In the genomic region with DNA sequence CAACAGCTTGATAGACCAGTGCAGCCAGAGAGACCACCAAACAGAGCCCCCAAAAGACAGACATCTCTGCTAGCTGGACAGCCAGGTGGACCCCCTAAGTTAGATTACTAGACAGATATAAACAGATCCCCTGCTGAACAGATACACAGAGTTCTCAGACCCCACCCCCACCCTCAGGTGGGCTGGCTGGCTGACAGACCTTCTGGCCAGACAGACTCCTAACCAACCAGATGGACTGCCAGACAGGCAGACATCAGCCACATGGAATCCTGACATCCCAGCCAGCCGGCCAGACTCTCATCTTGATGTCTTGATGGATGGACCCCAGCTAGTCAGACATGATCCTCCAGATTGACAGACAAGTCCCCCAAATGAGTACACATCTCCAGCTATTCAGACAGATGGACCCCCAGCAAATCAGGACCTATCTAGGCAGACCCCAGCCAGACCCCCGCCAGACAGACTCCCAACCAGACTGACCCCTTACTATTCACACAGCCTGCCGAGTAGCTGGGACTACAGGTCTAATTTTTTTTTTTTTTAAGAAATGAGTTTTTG, we compare ENCODE assay signal across 10 cellular contexts. TPM values are rescaled to one million over a fixed set of nuclear protein-coding genes. Genes with fewer than 3 reads are reported as not detected.
DNase-seq lines count a peak whose midpoint lies in the region; ATAC-seq and TF ChIP-seq lines count a peak whose summit lies in the region.
"Had no signal": no experiment of that assay in that cellular context is flagged by ENCODE, and none has a peak within 500 bp of the region (broad histone marks: within the 10 kb centered on the region; RNA-seq: fewer than 3 reads in every experiment).

No MANE protein-coding gene starts in this region.

- H3K36me3 Mint-ChIP-seq in activated T-cell treated with anti-CD3 and anti-CD28 coated beads, Interleukin-2, amount 50 U/mL, for 4 hours (ENCODE audit: insufficient read depth) = peaks cover 22% of the 10 kb centered on the region
- peaks cover 39 to 58% of the 10 kb centered on the region in 2 donors for H3K36me3 Mint-ChIP-seq in stimulated activated naive B cell treated with anti-CD40 and anti-IgM and Interleukin-4, amounts not matched to agents 10 μg/mL and 1 μg/mL and 100 μg/mL, for 72 hours

- H3K4me3 Mint-ChIP-seq in activated T-cell treated with anti-CD3 and anti-CD28 coated beads, Interleukin-2, amount 50 U/mL, for 4 hours = peak overlapping the region; percentile 91
- peak overlapping the region; percentile 89 to 95 for H3K4me3 Mint-ChIP-seq in stimulated activated naive B cell treated with anti-CD40 and anti-IgM and Interleukin-4, amounts not matched to agents 10 μg/mL and 1 μg/mL and 100 μg/mL, for 72 hours

- H3K4me3 ChIP-seq in WI38 (ENCODE audit: low read depth, low read length) = peak overlapping the region; percentile 95; the same call in 1 of the 2 replicates
- peak overlapping the region; percentile 95 for H3K4me3 ChIP-seq in fibroblast of villous mesenchyme (ENCODE audit: low read depth, low read length)

- H3K27ac Mint-ChIP-seq in stimulated activated naive B cell treated with anti-CD40 and anti-IgM and Interleukin-4, amounts not matched to agents 10 μg/mL and 1 μg/mL and 100 μg/mL, for 72 hours = peak overlapping the region; percentile 67

- H3K9me3 Mint-ChIP-seq in activated T-cell treated with anti-CD3 and anti-CD28 coated beads, Interleukin-2, amount 50 U/mL, for 4 hours = no peaks in the 10 kb centered on the region
- peaks cover 1 to 5% of the 10 kb centered on the region in 2 donors for H3K9me3 Mint-ChIP-seq in stimulated activated naive B cell treated with anti-CD40 and anti-IgM and Interleukin-4, amounts not matched to agents 10 μg/mL and 1 μg/mL and 100 μg/mL, for 72 hours

- peaks cover 72% of the 10 kb centered on the region for H3K4me1 Mint-ChIP-seq in activated T-cell treated with anti-CD3 and anti-CD28 coated beads, Interleukin-2, amount 50 U/mL, for 4 hours (ENCODE audit: low read depth)
- H3K4me1 Mint-ChIP-seq in stimulated activated naive B cell treated with anti-CD40 and anti-IgM and Interleukin-4, amounts not matched to agents 10 μg/mL and 1 μg/mL and 100 μg/mL, for 72 hours = peaks cover 60 to 79% of the 10 kb centered on the region in 2 donors

- ATAC-seq in activated T-cell treated with anti-CD3 and anti-CD28 coated beads, Interleukin-2, amount 50 U/mL, for 4 hours = no peak
- no peak for ATAC-seq in stimulated activated naive B cell treated with anti-CD40 and anti-IgM and Interleukin-4, amounts not matched to agents 10 μg/mL and 1 μg/mL and 100 μg/mL, for 72 hours (replicated peaks)

- no peaks in the 10 kb centered on the region for H3K27me3 Mint-ChIP-seq in activated T-cell treated with anti-CD3 and anti-CD28 coated beads, Interleukin-2, amount 50 U/mL, for 4 hours (ENCODE audit: low read depth)
- H3K27me3 Mint-ChIP-seq in stimulated activated naive B cell treated with anti-CD40 and anti-IgM and Interleukin-4, amounts not matched to agents 10 μg/mL and 1 μg/mL and 100 μg/mL, for 72 hours = no peaks in the 10 kb centered on the region

- TF ChIP-seq CTCF in WI38 (IDR thresholded peaks at IDR 0.05; ENCODE audit: low read depth, low read length) (no peak), fibroblast of villous mesenchyme (IDR thresholded peaks at IDR 0.05; ENCODE audit: insufficient read depth, low read depth, low read length) (no peak), GM13977 (IDR thresholded peaks at IDR 0.05; ENCODE audit: extremely low read depth, insufficient read depth, missing control alignments) (no peak)

- no peak for DNase-seq in activated T-cell treated with anti-CD3 and anti-CD28 coated beads, Interleukin-2, amount 50 U/mL, for 4 hours
- DNase-seq in activated T-cell treated with anti-CD3 and anti-CD28 coated beads, Interleukin-2, amount 50 U/mL, for 48 hours = no peak
- DNase-seq in fibroblast of villous mesenchyme (ENCODE audit: low read depth) = no peak
- no peak for DNase-seq in stimulated activated naive B cell treated with anti-CD40 and anti-IgM and Interleukin-4, amounts not matched to agents 10 μg/mL and 1 μg/mL and 100 μg/mL, for 72 hours
- no peak for DNase-seq in G401 (ENCODE audit: low spot score)
- DNase-seq in SIG-M5 (lab: John Stamatoyannopoulos, UW) = no peak
- DNase-seq in GM13977 (ENCODE audit: low spot score) = no peak
- DNase-seq: NCI-H2107, SW 1271 had no signal

- in situ Hi-C loops in G401 (cut with HindIII; ENCODE audit: low sequenced_read_pairs) (no loop called here), GM13977 (cut with MboI; ENCODE audit: low pct_unique_long_range_greater_than_20kb, low sequenced_read_pairs, unreplicated experiment) (no loop called here)

RNA-seq across cellular contexts. Expression of a gene that starts 18.0 kb away (rescaled TPM):
- 10 to 100 TPM; 26.6 to 30.4 (median 30.0) TPM for total RNA-seq in activated T-cell treated with anti-CD3 and anti-CD28 coated beads, Interleukin-2, amount 50 U/mL, for 4 hours
- total RNA-seq in fibroblast of villous mesenchyme = 17.7 and 18.4 TPM in 2 replicates
- 24.4 and 26.1 TPM in 2 replicates for total RNA-seq in G401 (2014; rRNA removed; shearing (Covaris generic))

RNA-seq across cellular contexts. Expression of a gene that starts 31.2 kb away (rescaled TPM):
- 100 to 1,000 TPM; 316 to 326 (median 319) TPM for total RNA-seq in activated T-cell treated with anti-CD3 and anti-CD28 coated beads, Interleukin-2, amount 50 U/mL, for 4 hours
- total RNA-seq in fibroblast of villous mesenchyme = 60.5 and 68.0 TPM in 2 replicates
- 84.2 and 100 TPM in 2 replicates for total RNA-seq in G401 (2014; rRNA removed; shearing (Covaris generic))
